ENCODE assay signal across 10 cellular contexts in the genomic region with DNA sequence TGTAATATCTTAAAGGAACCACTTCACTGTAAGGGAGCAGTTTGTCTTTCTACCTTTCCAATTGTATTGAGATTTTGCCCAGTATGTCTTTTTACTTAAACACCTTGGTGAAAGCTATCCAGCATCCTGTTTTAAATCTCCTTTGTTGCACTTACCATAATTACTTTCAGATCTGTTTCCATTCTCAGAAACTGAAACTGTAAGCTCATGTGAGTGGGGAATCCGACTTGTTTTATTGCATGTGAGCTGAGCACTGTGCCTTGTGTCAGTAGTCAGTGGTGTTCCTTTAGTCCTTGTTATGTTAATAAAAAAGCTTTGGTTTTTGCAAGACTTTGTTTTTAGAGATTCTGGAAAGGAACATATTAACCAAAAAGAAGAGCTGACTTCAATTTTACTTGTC. TPM values are rescaled to one million over a fixed set of nuclear protein-coding genes. Genes with fewer than 3 reads are reported as not detected.
DNase-seq lines count a peak whose midpoint lies in the region; ATAC-seq and TF ChIP-seq lines count a peak whose summit lies in the region.
"Had no signal": no experiment of that assay in that cellular context is flagged by ENCODE, and none has a peak within 500 bp of the region (broad histone marks: within the 10 kb centered on the region; RNA-seq: fewer than 3 reads in every experiment).

No MANE protein-coding gene starts in this region.

- TF ChIP-seq EP300 in stomach (IDR thresholded peaks at IDR 0.05), result no peak

- intact Hi-C loops in stomach (cut with DNase I; ENCODE audit: low total_unique reads), result no loop called here

- H3K36me3 Mint-ChIP-seq in activated naive CD4-positive, alpha-beta T cell treated with anti-CD3 and anti-CD28 coated beads, Interleukin-2, amount 10 ng/mL, durations not matched to agents 7 days and 5 days, result no peaks in the 10 kb centered on the region
- H3K36me3 Mint-ChIP-seq in central memory CD8-positive, alpha-beta T cell (ENCODE audit: insufficient read depth), result no peaks in the 10 kb centered on the region
- peaks cover 16% of the 10 kb centered on the region for H3K36me3 Mint-ChIP-seq in type B pancreatic cell

- H3K9me3 Mint-ChIP-seq in activated naive CD4-positive, alpha-beta T cell treated with anti-CD3 and anti-CD28 coated beads, Interleukin-2, amount 10 ng/mL, durations not matched to agents 7 days and 5 days, result no peaks in the 10 kb centered on the region
- no peaks in the 10 kb centered on the region for H3K9me3 Mint-ChIP-seq in central memory CD8-positive, alpha-beta T cell
- no peaks in the 10 kb centered on the region for H3K9me3 Mint-ChIP-seq in type B pancreatic cell

- DNase-seq in activated naive CD4-positive, alpha-beta T cell treated with anti-CD3 and anti-CD28 coated beads, Interleukin-2, amount 10 ng/mL, durations not matched to agents 7 days and 5 days, result peak; percentile 23
- DNase-seq in activated naive CD4-positive, alpha-beta T cell treated with Interleukin-2 at 50 U/mL for 16 hours, result no peak
- no peak for DNase-seq in central memory CD8-positive, alpha-beta T cell (ENCODE audit: low spot score in 2 of 2)
- DNase-seq in type B pancreatic cell (ENCODE audit: extremely low spot score, unreplicated experiment) (no peak), HEK293T (ENCODE audit: extremely low spot score) (no peak), stomach (no peak)
- DNase-seq: right cardiac atrium had no signal

- TF ChIP-seq CTCF in type B pancreatic cell (conservative IDR thresholded peaks at IDR 0.05), result no peak
- TF ChIP-seq CTCF in stomach (IDR thresholded peaks at IDR 0.05), result no peak

- peak; percentile 76 for ATAC-seq in HG03342 (IDR thresholded peaks at IDR 0.05; ENCODE audit: unreplicated experiment)
- no peak for ATAC-seq in central memory CD8-positive, alpha-beta T cell (replicated peaks; ENCODE audit: extremely low read depth, poor library complexity, severe bottlenecking)
- no peak for ATAC-seq in HG03571 (IDR thresholded peaks at IDR 0.05; ENCODE audit: unreplicated experiment)

- H3K27me3 Mint-ChIP-seq in activated naive CD4-positive, alpha-beta T cell treated with anti-CD3 and anti-CD28 coated beads, Interleukin-2, amount 10 ng/mL, durations not matched to agents 7 days and 5 days, result no peaks in the 10 kb centered on the region
- H3K27me3 Mint-ChIP-seq in central memory CD8-positive, alpha-beta T cell, result no peaks in the 10 kb centered on the region
- H3K27me3 Mint-ChIP-seq in type B pancreatic cell, result no peaks in the 10 kb centered on the region

- POLR2A ChIA-PET in HEK293T (lab: Yijun Ruan, JAX), result interaction anchor here (1.2 kb wide), 1 partner anchor 43 kb away, joined by 5 read pairs; a partner anchor contains a TSS

- no peaks in the 10 kb centered on the region for H3K27me3 ChIP-seq in stomach
- H3K27me3 ChIP-seq: BLaER1 treated with 17β-estradiol and CSF1 and Interleukin-3, amounts not matched to agents 10 nM and 100 nM had no signal

- H3K4me3 ChIP-seq in stomach, result no peak overlapping the region
- H3K4me3 ChIP-seq: BLaER1 treated with 17β-estradiol and CSF1 and Interleukin-3, amounts not matched to agents 10 nM and 100 nM had no signal

- H3K27ac Mint-ChIP-seq in activated naive CD4-positive, alpha-beta T cell treated with anti-CD3 and anti-CD28 coated beads, Interleukin-2, amount 10 ng/mL, durations not matched to agents 7 days and 5 days, result no peak overlapping the region
- peak overlapping the region; percentile 38 for H3K27ac Mint-ChIP-seq in central memory CD8-positive, alpha-beta T cell (ENCODE audit: low read depth)
- peak overlapping the region; percentile 53 for H3K27ac Mint-ChIP-seq in type B pancreatic cell

- H3K4me3 Mint-ChIP-seq in activated naive CD4-positive, alpha-beta T cell treated with anti-CD3 and anti-CD28 coated beads, Interleukin-2, amount 10 ng/mL, durations not matched to agents 7 days and 5 days, result no peak overlapping the region
- H3K4me3 Mint-ChIP-seq in central memory CD8-positive, alpha-beta T cell, result no peak overlapping the region
- H3K4me3 Mint-ChIP-seq in type B pancreatic cell, result peak overlapping the region; percentile 20

- no peaks in the 10 kb centered on the region for H3K36me3 ChIP-seq in stomach
- H3K36me3 ChIP-seq: BLaER1 treated with 17β-estradiol and CSF1 and Interleukin-3, amounts not matched to agents 10 nM and 100 nM had no signal

- 13 to 35% (median 24%) methylated on average over 1 of the region's 1 CpG for WGBS in stomach, 5 donors

- no peak for TF ChIP-seq POLR2A in stomach (IDR thresholded peaks at IDR 0.05)

- peak overlapping the region in 1 of 5 donors; percentile 16 for H3K27ac ChIP-seq in stomach
- H3K27ac ChIP-seq: BLaER1 treated with 17β-estradiol and CSF1 and Interleukin-3, amounts not matched to agents 10 nM and 100 nM had no signal

- CTCF ChIA-PET in activated naive CD4-positive, alpha-beta T cell treated with anti-CD3 and anti-CD28 coated beads, Interleukin-2, amount 10 ng/mL, durations not matched to agents 7 days and 5 days (lab: Charles Lee), result interaction anchor here (0.7 to 1.2 kb wide), 4 partner anchors 29 to 102 kb away, joined by 3 to 4 read pairs (median 4); no protein-coding TSS in a partner anchor
- CTCF ChIA-PET in HEK293T (lab: Yijun Ruan, JAX), result no interaction called here

- peaks cover 15% of the 10 kb centered on the region for H3K4me1 Mint-ChIP-seq in activated naive CD4-positive, alpha-beta T cell treated with anti-CD3 and anti-CD28 coated beads, Interleukin-2, amount 10 ng/mL, durations not matched to agents 7 days and 5 days
- H3K4me1 Mint-ChIP-seq in central memory CD8-positive, alpha-beta T cell, result peaks cover 23% of the 10 kb centered on the region
- H3K4me1 Mint-ChIP-seq in type B pancreatic cell (ENCODE audit: unreplicated experiment), result peaks cover 37% of the 10 kb centered on the region

- no peaks in the 10 kb centered on the region for H3K9me3 ChIP-seq in stomach
- H3K9me3 ChIP-seq: BLaER1 treated with 17β-estradiol and CSF1 and Interleukin-3, amounts not matched to agents 10 nM and 100 nM had no signal

- H3K4me1 ChIP-seq in stomach, result peaks cover 0 to 54% (median 31%) of the 10 kb centered on the region in 4 donors

TF ChIP-seq in HEK293T, 16 proteins besides CTCF, POLR2A, EP300 and RAD21:
- TF ChIP-seq ELF4 (IDR thresholded peaks at IDR 0.05) (no peak), BHLHE40 (IDR thresholded peaks at IDR 0.05; ENCODE audit: borderline replicate concordance) (no peak), TARDBP (IDR thresholded peaks at IDR 0.05) (no peak), HDGF (IDR thresholded peaks at IDR 0.05; ENCODE audit: borderline replicate concordance) (no peak), NFRKB (IDR thresholded peaks at IDR 0.05) (no peak), CTBP1 (IDR thresholded peaks at IDR 0.05; ENCODE audit: borderline replicate concordance) (no peak), FOXK2 (IDR thresholded peaks at IDR 0.05) (no peak)
- TF ChIP-seq, protein P1, sequence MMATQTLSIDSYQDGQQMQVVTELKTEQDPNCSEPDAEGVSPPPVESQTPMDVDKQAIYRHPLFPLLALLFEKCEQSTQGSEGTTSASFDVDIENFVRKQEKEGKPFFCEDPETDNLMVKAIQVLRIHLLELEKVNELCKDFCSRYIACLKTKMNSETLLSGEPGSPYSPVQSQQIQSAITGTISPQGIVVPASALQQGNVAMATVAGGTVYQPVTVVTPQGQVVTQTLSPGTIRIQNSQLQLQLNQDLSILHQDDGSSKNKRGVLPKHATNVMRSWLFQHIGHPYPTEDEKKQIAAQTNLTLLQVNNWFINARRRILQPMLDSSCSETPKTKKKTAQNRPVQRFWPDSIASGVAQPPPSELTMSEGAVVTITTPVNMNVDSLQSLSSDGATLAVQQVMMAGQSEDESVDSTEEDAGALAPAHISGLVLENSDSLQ (IDR thresholded peaks at IDR 0.05), result no peak

RNA-seq across cellular contexts. Expression of a gene that starts 42.2 kb away (rescaled TPM):
- 63.3 and 84.7 TPM in 2 replicates for total RNA-seq in type B pancreatic cell (ENCODE audit: low replicate concordance)
- 100 to 1,000 TPM in 1 of 5 donors, 10 to 100 TPM in 4; 18.3 to 104 (median 35.3) TPM for total RNA-seq in stomach
- polyA plus RNA-seq in stomach, result 1 to 10 TPM; 5.8 to 6.5 (median 5.9) TPM
